26 cellular contexts compared by ENCODE assay signal in the genomic region with DNA sequence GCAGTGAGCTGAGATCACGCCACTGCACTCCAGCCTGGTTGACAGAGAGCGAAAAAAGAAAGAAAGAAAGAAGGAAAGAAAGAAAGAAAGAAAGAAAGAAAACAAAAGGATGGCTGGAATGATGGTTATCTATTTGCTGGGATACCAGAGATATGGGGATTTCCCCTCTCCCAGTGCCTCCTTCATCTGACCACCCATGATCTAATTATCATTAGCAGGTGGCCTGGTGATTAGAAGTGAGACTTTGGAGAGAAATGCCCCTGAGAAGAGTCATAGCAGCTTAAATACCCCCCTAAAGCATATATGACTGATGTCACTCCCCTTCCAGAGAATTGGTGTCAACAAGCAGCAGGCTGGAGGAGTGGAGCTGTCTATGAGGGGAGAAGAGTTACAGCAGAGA. TPM values are rescaled to one million over a fixed set of nuclear protein-coding genes. Genes with fewer than 3 reads are reported as not detected.
"Had no signal": no experiment of that assay in that cellular context is flagged by ENCODE, and none has a peak within 500 bp of the region (broad histone marks: within the 10 kb centered on the region; RNA-seq: fewer than 3 reads in every experiment).

No MANE protein-coding gene starts in this region.

- DNase-seq: activated CD4-positive, alpha-beta T cell treated with anti-CD3 and anti-CD28 coated beads for 36 hours; activated CD4-positive, alpha-beta T cell treated with anti-CD3 and anti-CD28 coated beads, Interleukin-2, amount 10 ng/mL, durations not matched to agents 7 days and 5 days; activated CD4-positive, alpha-beta T cell treated with anti-CD3 and anti-CD28 coated beads, Interleukin-2, amount 50 U/mL, for 48 hours; activated CD8-positive, alpha-beta memory T cell treated with anti-CD3 and anti-CD28 coated beads, Interleukin-2, amount 50 U/mL, for 4 hours; activated effector memory CD4-positive, alpha-beta T cell treated with Interleukin-2 at 50 U/mL for 16 hours; activated naive CD4-positive, alpha-beta T cell treated with anti-CD3 and anti-CD28 coated beads, Interleukin-2, amount 10 ng/mL, durations not matched to agents 7 days and 5 days; activated naive CD8-positive, alpha-beta T cell treated with anti-CD3 and anti-CD28 coated beads, Interleukin-2, amount 50 U/mL, for 24 hours; activated T-cell treated with anti-CD3 and anti-CD28 coated beads for 4 hours; activated T-cell treated with anti-CD3 and anti-CD28 coated beads, Interleukin-2, amount 50 U/mL, for 48 hours; central memory CD4-positive, alpha-beta T cell; MM.1S; NCI-H1092; NCI-H1436 treated with DMSO at 0.1 percent for 48 hours; NCI-H1694 treated with DMSO at 0.1 percent for 48 hours; NCI-H2029; NCI-H345; NCI-H524 treated with DMSO at 0.1 percent for 48 hours; SHP77; SJCRH30; SK-N-SH had no signal

- H3K9ac ChIP-seq: KMS-11, SK-N-SH had no signal

- H3K9me3 ChIP-seq: SK-N-SH had no signal

- H3K4me3 ChIP-seq: SJCRH30 had no signal

- H3K36me3 ChIP-seq: brain microvascular endothelial cell, SJCRH30 had no signal

- H3K4me2 ChIP-seq: KMS-11 had no signal

- H3K27ac ChIP-seq: brain microvascular endothelial cell, KMS-11, SJCRH30 had no signal

RNA-seq across cellular contexts. Expression of a gene that starts 1.3 kb away (rescaled TPM):
- total RNA-seq: activated CD4-positive, alpha-beta T cell treated with anti-CD3 and anti-CD28 coated beads for 36 hours; activated CD4-positive, alpha-beta T cell treated with anti-CD3 and anti-CD28 coated beads, Interleukin-2, amount 10 ng/mL, durations not matched to agents 7 days and 5 days; LHCN-M2; NCI-H460; RPMI7951; WTC11 had no signal

RNA-seq across cellular contexts. Expression of a gene that starts 12.5 kb away (rescaled TPM):
- total RNA-seq: activated CD4-positive, alpha-beta T cell treated with anti-CD3 and anti-CD28 coated beads for 36 hours; activated CD4-positive, alpha-beta T cell treated with anti-CD3 and anti-CD28 coated beads, Interleukin-2, amount 10 ng/mL, durations not matched to agents 7 days and 5 days; LHCN-M2; NCI-H460; RPMI7951; WTC11 had no signal
- polyA plus RNA-seq: SK-N-SH had no signal
